ENCODE assay signal across 38 cellular contexts in genomic region chr7:152854386-152854785, GRCh38.
"Had no signal": no experiment of that assay in that cellular context is flagged by ENCODE, and none has a peak within 500 bp of the region (broad histone marks: within the 10 kb centered on the region; RNA-seq: fewer than 3 reads in every experiment).

No MANE protein-coding gene starts in this region.

- H3K36me3 ChIP-seq: WERI-Rb-1 had no signal

- H3K4me1 Mint-ChIP-seq: activated CD4-positive, alpha-beta memory T cell treated with anti-CD3 and anti-CD28 coated beads, Interleukin-2, amount 10 ng/mL, durations not matched to agents 7 days and 5 days; activated CD4-positive, alpha-beta T cell treated with anti-CD3 and anti-CD28 coated beads for 36 hours; activated CD8-positive, alpha-beta memory T cell treated with anti-CD3 and anti-CD28 coated beads, Interleukin-2, amount 10 ng/mL, durations not matched to agents 7 days and 5 days; activated naive CD4-positive, alpha-beta T cell treated with anti-CD3 and anti-CD28 coated beads, Interleukin-2, amount 10 ng/mL, durations not matched to agents 7 days and 5 days; activated naive CD4-positive, alpha-beta T cell treated with anti-CD3 and anti-CD28 coated beads, Interleukin-2, amount 50 U/mL, for 24 hours; activated naive CD8-positive, alpha-beta T cell treated with anti-CD3 and anti-CD28 coated beads, Interleukin-2, amount 10 ng/mL, durations not matched to agents 7 days and 5 days; activated naive CD8-positive, alpha-beta T cell treated with anti-CD3 and anti-CD28 coated beads, Interleukin-2, amount 50 U/mL, for 24 hours; brain; central memory CD8-positive, alpha-beta T cell had no signal

- H3K27me3 Mint-ChIP-seq: activated CD4-positive, alpha-beta memory T cell treated with anti-CD3 and anti-CD28 coated beads, Interleukin-2, amount 10 ng/mL, durations not matched to agents 7 days and 5 days; activated CD4-positive, alpha-beta T cell treated with anti-CD3 and anti-CD28 coated beads for 36 hours; activated CD8-positive, alpha-beta memory T cell treated with anti-CD3 and anti-CD28 coated beads, Interleukin-2, amount 10 ng/mL, durations not matched to agents 7 days and 5 days; activated naive CD4-positive, alpha-beta T cell treated with anti-CD3 and anti-CD28 coated beads, Interleukin-2, amount 10 ng/mL, durations not matched to agents 7 days and 5 days; activated naive CD4-positive, alpha-beta T cell treated with anti-CD3 and anti-CD28 coated beads, Interleukin-2, amount 50 U/mL, for 24 hours; activated naive CD8-positive, alpha-beta T cell; activated naive CD8-positive, alpha-beta T cell treated with anti-CD3 and anti-CD28 coated beads, Interleukin-2, amount 10 ng/mL, durations not matched to agents 7 days and 5 days; activated naive CD8-positive, alpha-beta T cell treated with anti-CD3 and anti-CD28 coated beads, Interleukin-2, amount 50 U/mL, for 24 hours; activated T-cell treated with anti-CD3 and anti-CD28 coated beads, Interleukin-2, amount 50 U/mL, for 24 hours; central memory CD8-positive, alpha-beta T cell had no signal

- H3K9me3 Mint-ChIP-seq: activated CD4-positive, alpha-beta memory T cell treated with anti-CD3 and anti-CD28 coated beads, Interleukin-2, amount 10 ng/mL, durations not matched to agents 7 days and 5 days; activated naive CD4-positive, alpha-beta T cell treated with anti-CD3 and anti-CD28 coated beads, Interleukin-2, amount 10 ng/mL, durations not matched to agents 7 days and 5 days; activated naive CD4-positive, alpha-beta T cell treated with anti-CD3 and anti-CD28 coated beads, Interleukin-2, amount 50 U/mL, for 24 hours; activated naive CD8-positive, alpha-beta T cell treated with anti-CD3 and anti-CD28 coated beads, Interleukin-2, amount 10 ng/mL, durations not matched to agents 7 days and 5 days; activated naive CD8-positive, alpha-beta T cell treated with anti-CD3 and anti-CD28 coated beads, Interleukin-2, amount 50 U/mL, for 24 hours; activated T-cell treated with anti-CD3 and anti-CD28 coated beads, Interleukin-2, amount 50 U/mL, for 24 hours; activated T-helper 2 cell treated with anti-CD3 and anti-CD28 coated beads, Interferon-gamma antibody, Interleukin-2, Interleukin-4, amounts not matched to agents 10 μg/mL and 5 μg/mL and 100 μg/mL, durations not matched to agents 14 hours and 24 hours and 36 hours; brain; central memory CD8-positive, alpha-beta T cell; T-helper 1 cell treated with Interleukin-12 subunit alpha and Interleukin-12 subunit beta and Interleukin-4 antibody, amounts not matched to agents 30 μg/mL and 1 μg/mL, for 36 hours; T-helper 2 cell treated with Interferon-gamma antibody and Interleukin-4, amounts not matched to agents 5 μg/mL and 100 μg/mL, for 36 hours; WTC11 had no signal

- H3K4me1 ChIP-seq: ascending aorta had no signal

- H3K9me3 ChIP-seq: ascending aorta had no signal

- H3K4me3 Mint-ChIP-seq: activated CD4-positive, alpha-beta memory T cell treated with anti-CD3 and anti-CD28 coated beads, Interleukin-2, amount 10 ng/mL, durations not matched to agents 7 days and 5 days; activated CD4-positive, alpha-beta T cell treated with anti-CD3 and anti-CD28 coated beads for 36 hours; activated CD8-positive, alpha-beta memory T cell treated with anti-CD3 and anti-CD28 coated beads, Interleukin-2, amount 10 ng/mL, durations not matched to agents 7 days and 5 days; activated CD8-positive, alpha-beta T cell treated with anti-CD3 and anti-CD28 coated beads, Interleukin-2, amount 10 ng/mL, durations not matched to agents 7 days and 5 days; activated naive CD4-positive, alpha-beta T cell treated with anti-CD3 and anti-CD28 coated beads, Interleukin-2, amount 10 ng/mL, durations not matched to agents 7 days and 5 days; activated naive CD4-positive, alpha-beta T cell treated with anti-CD3 and anti-CD28 coated beads, Interleukin-2, amount 50 U/mL, for 24 hours; activated naive CD8-positive, alpha-beta T cell; activated naive CD8-positive, alpha-beta T cell treated with anti-CD3 and anti-CD28 coated beads, Interleukin-2, amount 10 ng/mL, durations not matched to agents 7 days and 5 days; activated naive CD8-positive, alpha-beta T cell treated with anti-CD3 and anti-CD28 coated beads, Interleukin-2, amount 50 U/mL, for 24 hours; activated T-cell treated with anti-CD3 and anti-CD28 coated beads, Interleukin-2, amount 50 U/mL, for 24 hours; brain; central memory CD8-positive, alpha-beta T cell; T-helper 1 cell treated with Interleukin-12 subunit alpha and Interleukin-12 subunit beta and Interleukin-4 antibody, amounts not matched to agents 30 μg/mL and 1 μg/mL, for 36 hours; T-helper 2 cell treated with Interferon-gamma antibody and Interleukin-4, amounts not matched to agents 5 μg/mL and 100 μg/mL, for 36 hours; WTC11 had no signal

- DNase-seq: activated CD4-positive, alpha-beta memory T cell treated with anti-CD3 and anti-CD28 coated beads, Interleukin-2, amount 10 ng/mL, durations not matched to agents 7 days and 5 days; activated CD4-positive, alpha-beta T cell treated with anti-CD3 and anti-CD28 coated beads for 1 hour; activated CD4-positive, alpha-beta T cell treated with anti-CD3 and anti-CD28 coated beads for 36 hours; activated CD4-positive, alpha-beta T cell treated with anti-CD3 and anti-CD28 coated beads for 48 hours; activated CD4-positive, alpha-beta T cell treated with anti-CD3 and anti-CD28 coated beads, Interleukin-2, amount 50 U/mL, for 1 hour; activated CD4-positive, alpha-beta T cell treated with anti-CD3 and anti-CD28 coated beads, Interleukin-2, amount 50 U/mL, for 48 hours; activated CD4-positive, CD25-positive, alpha-beta regulatory T cell; activated CD8-positive, alpha-beta memory T cell treated with anti-CD3 and anti-CD28 coated beads for 24 hours; activated CD8-positive, alpha-beta memory T cell treated with anti-CD3 and anti-CD28 coated beads, Interleukin-2, amount 10 ng/mL, durations not matched to agents 7 days and 5 days; activated CD8-positive, alpha-beta memory T cell treated with anti-CD3 and anti-CD28 coated beads, Interleukin-2, amount 50 U/mL, for 48 hours; activated CD8-positive, alpha-beta T cell treated with anti-CD3 and anti-CD28 coated beads, Interleukin-2, amount 10 ng/mL, durations not matched to agents 7 days and 5 days; activated effector memory CD4-positive, alpha-beta T cell treated with Interleukin-2 at 50 U/mL for 16 hours; activated gamma-delta T cell; activated naive CD4-positive, alpha-beta T cell treated with anti-CD3 and anti-CD28 coated beads, Interleukin-2, amount 10 ng/mL, durations not matched to agents 7 days and 5 days; activated naive CD4-positive, alpha-beta T cell treated with Interleukin-2 at 50 U/mL for 16 hours; activated naive CD8-positive, alpha-beta T cell treated with anti-CD3 and anti-CD28 coated beads, Interleukin-2, amount 10 ng/mL, durations not matched to agents 7 days and 5 days; activated naive CD8-positive, alpha-beta T cell treated with anti-CD3 and anti-CD28 coated beads, Interleukin-2, amount 50 U/mL, for 24 hours; activated T-cell treated with anti-CD3 and anti-CD28 coated beads, Interleukin-2, amount 50 U/mL, for 24 hours; activated T-cell treated with anti-CD3 and anti-CD28 coated beads, Interleukin-2, amount 50 U/mL, for 48 hours; amygdala; anterior cingulate cortex; caudate nucleus; cerebellar nuclear complex; SW 1271; T-helper 1 cell; T-helper 2 cell; T-helper 9 cell; WERI-Rb-1 had no signal

- H3K4me3 ChIP-seq: ascending aorta, cardiac muscle cell had no signal

- H3K27me3 ChIP-seq: ascending aorta, cardiac muscle cell had no signal

- H3K27ac ChIP-seq: ascending aorta, cardiac muscle cell, WERI-Rb-1 had no signal

- H3K36me3 Mint-ChIP-seq: activated CD8-positive, alpha-beta memory T cell treated with anti-CD3 and anti-CD28 coated beads, Interleukin-2, amount 10 ng/mL, durations not matched to agents 7 days and 5 days; activated naive CD4-positive, alpha-beta T cell treated with anti-CD3 and anti-CD28 coated beads, Interleukin-2, amount 10 ng/mL, durations not matched to agents 7 days and 5 days; activated naive CD8-positive, alpha-beta T cell treated with anti-CD3 and anti-CD28 coated beads, Interleukin-2, amount 10 ng/mL, durations not matched to agents 7 days and 5 days had no signal

- H3K27ac Mint-ChIP-seq: activated CD4-positive, alpha-beta memory T cell treated with anti-CD3 and anti-CD28 coated beads, Interleukin-2, amount 10 ng/mL, durations not matched to agents 7 days and 5 days; activated CD4-positive, alpha-beta T cell treated with anti-CD3 and anti-CD28 coated beads for 36 hours; activated CD8-positive, alpha-beta memory T cell treated with anti-CD3 and anti-CD28 coated beads, Interleukin-2, amount 10 ng/mL, durations not matched to agents 7 days and 5 days; activated CD8-positive, alpha-beta T cell treated with anti-CD3 and anti-CD28 coated beads, Interleukin-2, amount 10 ng/mL, durations not matched to agents 7 days and 5 days; activated naive CD4-positive, alpha-beta T cell treated with anti-CD3 and anti-CD28 coated beads, Interleukin-2, amount 10 ng/mL, durations not matched to agents 7 days and 5 days; activated naive CD4-positive, alpha-beta T cell treated with anti-CD3 and anti-CD28 coated beads, Interleukin-2, amount 50 U/mL, for 24 hours; activated naive CD8-positive, alpha-beta T cell; activated naive CD8-positive, alpha-beta T cell treated with anti-CD3 and anti-CD28 coated beads, Interleukin-2, amount 10 ng/mL, durations not matched to agents 7 days and 5 days; activated naive CD8-positive, alpha-beta T cell treated with anti-CD3 and anti-CD28 coated beads, Interleukin-2, amount 50 U/mL, for 24 hours; activated T-cell treated with anti-CD3 and anti-CD28 coated beads, Interleukin-2, amount 50 U/mL, for 24 hours; activated T-helper 2 cell treated with anti-CD3 and anti-CD28 coated beads, Interferon-gamma antibody, Interleukin-2, Interleukin-4, amounts not matched to agents 10 μg/mL and 5 μg/mL and 100 μg/mL, durations not matched to agents 14 hours and 24 hours and 36 hours; brain; T-helper 1 cell treated with Interleukin-12 subunit alpha and Interleukin-12 subunit beta and Interleukin-4 antibody, amounts not matched to agents 30 μg/mL and 1 μg/mL, for 36 hours; T-helper 2 cell treated with Interferon-gamma antibody and Interleukin-4, amounts not matched to agents 5 μg/mL and 100 μg/mL, for 36 hours; WTC11 had no signal
